ENCODE assay signal across 8 cellular contexts in genomic region chr17:18859256-18859655, GRCh38. TPM values are rescaled to one million over a fixed set of nuclear protein-coding genes. Genes with fewer than 3 reads are reported as not detected.
DNase-seq lines count a peak whose midpoint lies in the region; ATAC-seq and TF ChIP-seq lines count a peak whose summit lies in the region.

No MANE protein-coding gene starts in this region.

- 0 out of 2 replicates have a peak overlapping the region, but pooled peaks have one; percentile 84 for H3K9ac ChIP-seq in HUES48 (ENCODE audit: low read depth, low read length)

- H3K4me3 ChIP-seq in HUES48 (ENCODE audit: low read depth, low read length) (peak overlapping the region; percentile 86), vagina (peak overlapping the region in 1 of 2 donors; percentile 93)

- no peaks in the 10 kb centered on the region for H3K27me3 ChIP-seq in HUES48 (ENCODE audit: control insufficient read depth, insufficient read depth, low read length)
- H3K27me3 ChIP-seq in vagina, result no peaks in the 10 kb centered on the region

- H3K9me3 ChIP-seq in HUES48 (ENCODE audit: control insufficient read depth, insufficient read depth, low read length) (no peaks in the 10 kb centered on the region), vagina (no peaks in the 10 kb centered on the region)

- TF ChIP-seq CTCF in vagina (IDR thresholded peaks at IDR 0.05), result no peak

- H3K27ac ChIP-seq in HUES48 (ENCODE audit: low read depth, low read length) (no peak overlapping the region), angular gyrus (ENCODE audit: low read depth, low read length) (peak overlapping the region; percentile 29), vagina (peak overlapping the region; percentile 96)

- H3K4me1 ChIP-seq in HUES48 (ENCODE audit: control insufficient read depth, insufficient read depth, low read length) (peaks cover 9% of the 10 kb centered on the region; the same call in 1 of the 2 replicates), vagina (peaks cover 35% of the 10 kb centered on the region)

- DNase-seq in AG08395 (ENCODE audit: low spot score), result peak; percentile 29
- DNase-seq in kidney glomerular epithelial cell (lab: John Stamatoyannopoulos, UW), result peak; percentile 36
- no peak for DNase-seq in vagina (ENCODE audit: extremely low spot score in 2 of 2)
- DNase-seq in NCI-H2227 (lab: John Stamatoyannopoulos, UW; ENCODE audit: unreplicated experiment), result no peak
- DNase-seq in iPS-NIHi7 (ENCODE audit: extremely low spot score), result no peak

- no peak for TF ChIP-seq POLR2A in vagina (IDR thresholded peaks at IDR 0.05)

- intact Hi-C loops in vagina (cut with DNase I), result no loop called here

- no peak for ATAC-seq in GM21367 (IDR thresholded peaks at IDR 0.05; ENCODE audit: unreplicated experiment)

- H3K36me3 ChIP-seq in HUES48 (ENCODE audit: control insufficient read depth, insufficient read depth, low read length) (no peaks in the 10 kb centered on the region), vagina (no peaks in the 10 kb centered on the region)

RNA-seq across cellular contexts. Expression of gene PRPSAP2, which starts 1.3 kb away (rescaled TPM):
- 28.0 TPM for total RNA-seq in vagina

Comparison
In these comparisons a context has a peak if more than half of its experiments do, and no peak if none do; other contexts are left out.
1. DNase-seq: peak in AG08395 (single experiment) and kidney glomerular epithelial cell (single experiment); none in vagina (0 of 2), NCI-H2227 (single experiment) and iPS-NIHi7 (single experiment).